Comparison of ENCODE assay signal across 21 cellular contexts in genomic region chr11:113440816-113441215, GRCh38. TPM values are rescaled to one million over a fixed set of nuclear protein-coding genes. Genes with fewer than 3 reads are reported as not detected.
DNase-seq lines count a peak whose midpoint lies in the region; FAIRE-seq and TF ChIP-seq lines count a peak whose summit lies in the region.
"Had no signal": no experiment of that assay in that cellular context is flagged by ENCODE, and none has a peak within 500 bp of the region (broad histone marks: within the 10 kb centered on the region; RNA-seq: fewer than 3 reads in every experiment).

No MANE protein-coding gene starts in this region.

- no peak overlapping the region for H3K4me2 ChIP-seq in neural cell (ENCODE audit: low read length)
- H3K4me2 ChIP-seq: A549; BLaER1 treated with 17β-estradiol and CSF1 and Interleukin-3, amounts not matched to agents 10 nM and 100 nM; GM23338 had no signal

- H3K9ac ChIP-seq in neural cell (ENCODE audit: low read length), result no peak overlapping the region
- H3K9ac ChIP-seq: BLaER1 treated with 17β-estradiol and CSF1 and Interleukin-3, amounts not matched to agents 10 nM and 100 nM had no signal

- H4K20me1 ChIP-seq in neural cell (ENCODE audit: insufficient read depth), result no peaks in the 10 kb centered on the region
- H4K20me1 ChIP-seq: BLaER1 treated with 17β-estradiol and CSF1 and Interleukin-3, amounts not matched to agents 10 nM and 100 nM had no signal

- in situ Hi-C loops in G401 (cut with HindIII; ENCODE audit: low sequenced_read_pairs), result no loop called here

- TF ChIP-seq CTCF in bronchial epithelial cell (IDR thresholded peaks at IDR 0.05; ENCODE audit: insufficient read depth, low read length, severe bottlenecking) (no peak), neural cell (IDR thresholded peaks at IDR 0.05; ENCODE audit: poor library complexity, severe bottlenecking) (no peak)

- FAIRE-seq in bronchial epithelial cell (lab: Jason Lieb, UNC), result peak; percentile 58
- FAIRE-seq: A549, GM12891, GM18507 had no signal

- H3K36me3 ChIP-seq in bronchial epithelial cell (ENCODE audit: control insufficient read depth, insufficient read depth, low read length) (no peaks in the 10 kb centered on the region), neural cell (ENCODE audit: insufficient read depth, low read length) (no peaks in the 10 kb centered on the region)
- H3K36me3 ChIP-seq: BE2C; BLaER1 treated with 17β-estradiol and CSF1 and Interleukin-3, amounts not matched to agents 10 nM and 100 nM had no signal

- H3F3A ChIP-seq in neural cell (ENCODE audit: insufficient read depth, low read length, poor library complexity, severe bottlenecking), result no peaks in the 10 kb centered on the region

- peak; percentile 21 for TF ChIP-seq EP300 in neural cell (conservative IDR thresholded peaks at IDR 0.05; ENCODE audit: poor library complexity, severe bottlenecking)

- H3K27me3 ChIP-seq in bronchial epithelial cell (ENCODE audit: control insufficient read depth, insufficient read depth, low read length) (peaks cover 2% of the 10 kb centered on the region), neural cell (ENCODE audit: insufficient read depth, low read depth, low read length) (no peaks in the 10 kb centered on the region)
- H3K27me3 ChIP-seq: BE2C; BLaER1 treated with 17β-estradiol and CSF1 and Interleukin-3, amounts not matched to agents 10 nM and 100 nM had no signal

- no peak overlapping the region for H3K27ac ChIP-seq in neural cell (ENCODE audit: low read length)
- H3K27ac ChIP-seq: A549; BLaER1 treated with 17β-estradiol and CSF1 and Interleukin-3, amounts not matched to agents 10 nM and 100 nM had no signal

- no peaks in the 10 kb centered on the region for H3K9me2 ChIP-seq in neural cell (ENCODE audit: insufficient read depth, low read length)

- no peaks in the 10 kb centered on the region for H3K79me2 ChIP-seq in neural cell (replicated peaks; ENCODE audit: insufficient read depth, low read length)

- H3K9me3 ChIP-seq in neural cell (ENCODE audit: low read length), result no peaks in the 10 kb centered on the region
- H3K9me3 ChIP-seq: A549; BE2C; BLaER1 treated with 17β-estradiol and CSF1 and Interleukin-3, amounts not matched to agents 10 nM and 100 nM had no signal

- no peak overlapping the region for H2AFZ ChIP-seq in neural cell (ENCODE audit: low read depth, low read length)
- H2AFZ ChIP-seq: GM23338 had no signal

- TF ChIP-seq RAD21 in neural cell (conservative IDR thresholded peaks at IDR 0.05), result no peak

- no peak overlapping the region for H3K4me3 ChIP-seq in bronchial epithelial cell (ENCODE audit: low read depth, low read length)
- no peak overlapping the region for H3K4me3 ChIP-seq in neural cell (ENCODE audit: low read length)
- H3K4me3 ChIP-seq: A549; BLaER1 treated with 17β-estradiol and CSF1 and Interleukin-3, amounts not matched to agents 10 nM and 100 nM; GM23338 had no signal

- DNase-seq in NCI-H69 (lab: John Stamatoyannopoulos, UW) (peak; percentile 66), bronchial epithelial cell (ENCODE audit: low read depth) (no peak), C1 segment of cervical spinal cord (lab: John Stamatoyannopoulos, UW) (no peak), G401 (ENCODE audit: low spot score) (no peak)
- DNase-seq in stimulated activated CD8-positive, alpha-beta memory T cell treated with anti-CD3 and anti-CD28 coated beads, Interleukin-4, amount 100 ng/mL, for 48 hours, result no peak
- DNase-seq: 8988T; ACHN; AML-193; BE2C; Calu3; CD4-positive, alpha-beta memory T cell; COR-L47; EL; GF-D8; H9 had no signal

TF ChIP-seq in neural cell, 6 proteins besides CTCF, POLR2A, EP300 and RAD21:
- TF ChIP-seq POLR2AphosphoS5 (IDR thresholded peaks at IDR 0.05), result peak; percentile 64
- TF ChIP-seq REST (IDR thresholded peaks at IDR 0.05; ENCODE audit: borderline replicate concordance), result no peak
- TF ChIP-seq MXI1 (conservative IDR thresholded peaks at IDR 0.05; ENCODE audit: poor library complexity, severe bottlenecking), result no peak
- TF ChIP-seq TAF1 (IDR thresholded peaks at IDR 0.05; ENCODE audit: low read depth), result no peak
- no peak for TF ChIP-seq SMC3 (conservative IDR thresholded peaks at IDR 0.05; ENCODE audit: poor library complexity)
TF ChIP-seq in neural cell: peak in this region for 1.

RNA-seq across cellular contexts. Expression of gene DRD2, which starts 34.4 kb away (rescaled TPM):
- total RNA-seq in bronchial epithelial cell, result not detected in 2 replicates
- polyA plus RNA-seq in neural cell, result 0.24 and 1.5 TPM in 2 replicates
- polyA minus RNA-seq in neural cell, result 0.35 and 0.73 TPM in 2 replicates
- total RNA-seq in G401 (2014; rRNA removed; shearing (Covaris generic)), result not detected in 2 replicates
- total RNA-seq: CD4-positive, alpha-beta memory T cell had no signal
- polyA plus RNA-seq: A549; CD4-positive, alpha-beta memory T cell had no signal

RNA-seq across cellular contexts. Expression of gene ANKK1, which starts 53.2 kb away (rescaled TPM):
- total RNA-seq in bronchial epithelial cell, result 0.26 and 1.8 TPM in 2 replicates
- not detected in 2 replicates for polyA plus RNA-seq in neural cell
- not detected in 2 replicates for polyA minus RNA-seq in neural cell
- not detected in 2 replicates for total RNA-seq in G401 (2014; rRNA removed; shearing (Covaris generic))
